8 cellular contexts compared by ENCODE assay signal in the genomic region with DNA sequence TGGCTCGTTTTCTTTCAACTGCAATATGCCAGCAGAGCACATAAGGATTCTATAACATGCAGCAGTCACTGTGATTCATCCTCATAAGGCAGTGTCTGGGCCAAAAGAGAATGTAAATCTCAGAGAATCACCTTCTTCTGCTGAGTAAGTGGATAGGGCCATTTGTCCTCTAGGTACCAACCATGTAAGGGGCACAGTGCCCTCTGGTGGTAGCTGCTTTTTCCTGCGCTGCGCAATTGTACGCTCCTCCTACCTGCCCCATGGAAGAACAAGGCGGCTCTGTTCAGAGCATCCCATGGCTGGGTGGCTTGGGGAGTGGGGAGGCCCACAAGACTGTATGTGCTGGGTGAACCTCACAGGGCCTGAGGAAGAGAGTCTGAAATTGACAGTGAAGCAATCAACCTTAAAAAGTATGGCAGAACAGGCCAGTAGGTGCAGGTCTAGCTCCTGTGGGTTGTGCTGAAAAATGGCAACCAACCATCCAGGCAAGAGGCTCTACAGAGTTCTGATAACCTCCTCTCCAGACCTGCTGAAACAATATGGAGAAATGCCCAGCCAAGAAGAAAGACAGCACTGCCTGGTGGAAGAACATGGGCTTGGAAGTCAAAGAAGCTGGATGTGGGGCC.
A peak's percentile ranks its signal among the peaks of the same experiment; 100 is the strongest.
DNase-seq lines count a peak whose midpoint lies in the region; ATAC-seq, FAIRE-seq and TF ChIP-seq lines count a peak whose summit lies in the region.

No MANE protein-coding gene starts in this region.

- CTCF ChIA-PET in activated naive CD4-positive, alpha-beta T cell treated with anti-CD3 and anti-CD28 coated beads for 36 hours (lab: Charles Lee): interaction anchor here (0.7 to 1.0 kb wide), 2 partner anchors 612 to 772 kb away, joined by 3 read pairs; no protein-coding TSS in a partner anchor

- peak; percentile 55 for TF ChIP-seq CTCF in parathyroid adenoma (IDR thresholded peaks at IDR 0.05)

- H3K27ac Mint-ChIP-seq in activated naive CD4-positive, alpha-beta T cell treated with anti-CD3 and anti-CD28 coated beads for 36 hours: no peak overlapping the region

- H3K9me3 Mint-ChIP-seq in activated naive CD4-positive, alpha-beta T cell treated with anti-CD3 and anti-CD28 coated beads for 36 hours: peaks cover 5% of the 10 kb centered on the region

- no peaks in the 10 kb centered on the region for H3K27me3 Mint-ChIP-seq in activated naive CD4-positive, alpha-beta T cell treated with anti-CD3 and anti-CD28 coated beads for 36 hours (ENCODE audit: low read depth)

- H3K4me1 ChIP-seq in parathyroid adenoma: no peaks in the 10 kb centered on the region

- no peaks in the 10 kb centered on the region for H3K27me3 ChIP-seq in parathyroid adenoma (ENCODE audit: control insufficient read depth, insufficient read depth, low read length)

- H3K9me3 ChIP-seq in parathyroid adenoma (ENCODE audit: control insufficient read depth, low read length): no peaks in the 10 kb centered on the region

- H3K4me3 ChIP-seq in parathyroid adenoma (ENCODE audit: low read depth, low read length): no peak overlapping the region

- peak; percentile 83 for ATAC-seq in HG03354 (IDR thresholded peaks at IDR 0.05; ENCODE audit: poor library complexity, severe bottlenecking, unreplicated experiment)

- no peaks in the 10 kb centered on the region for H3K36me3 Mint-ChIP-seq in activated naive CD4-positive, alpha-beta T cell treated with anti-CD3 and anti-CD28 coated beads for 36 hours (ENCODE audit: low read depth)

- no peak overlapping the region for H3K9ac ChIP-seq in parathyroid adenoma

- no peak overlapping the region for H3K4me2 ChIP-seq in parathyroid adenoma (ENCODE audit: low read length)

- intact Hi-C loops in activated naive CD4-positive, alpha-beta T cell treated with anti-CD3 and anti-CD28 coated beads for 36 hours (cut with micrococcal nuclease): loop anchor here (1.0 to 2.0 kb wide), 2 partner anchors 767 to 880 kb away; no protein-coding TSS in a partner anchor
- intact Hi-C loops in head of caudate nucleus (cut with DNase I): loop anchor here (10.0 kb wide), 1 partner anchor 284 kb away; no protein-coding TSS in a partner anchor

- peak; percentile 32 for FAIRE-seq in RCC 7860 (lab: Jason Lieb, UNC)

- H2AFZ ChIP-seq in parathyroid adenoma: no peak overlapping the region

- H3K4me1 Mint-ChIP-seq in activated naive CD4-positive, alpha-beta T cell treated with anti-CD3 and anti-CD28 coated beads for 36 hours (ENCODE audit: low read depth): no peaks in the 10 kb centered on the region

- no peak overlapping the region for H3K27ac ChIP-seq in parathyroid adenoma

- no peaks in the 10 kb centered on the region for H3K36me3 ChIP-seq in parathyroid adenoma (ENCODE audit: control insufficient read depth, insufficient read depth, low read length)

- no peak overlapping the region for H3K4me3 Mint-ChIP-seq in activated naive CD4-positive, alpha-beta T cell treated with anti-CD3 and anti-CD28 coated beads for 36 hours

- no peaks in the 10 kb centered on the region for H3K79me2 ChIP-seq in parathyroid adenoma

- DNase-seq in NCI-H510A treated with DMSO at 0.1 percent for 48 hours (lab: John Stamatoyannopoulos, UW): peak; percentile 50
- no peak for DNase-seq in NCI-H510A (lab: John Stamatoyannopoulos, UW)
- DNase-seq in RCC 7860 (ENCODE audit: low spot score): peak; percentile 65
- DNase-seq in activated naive CD4-positive, alpha-beta T cell treated with anti-CD3 and anti-CD28 coated beads for 36 hours: peak; percentile 69
- DNase-seq in head of caudate nucleus: peak; percentile 28 to 96 (median 85)
- no peak for DNase-seq in NOMO-1 treated with DMSO at 0.1 percent for 48 hours (lab: John Stamatoyannopoulos, UW; ENCODE audit: unreplicated experiment)

Comparison
In these comparisons a context has a peak if more than half of its experiments do, and no peak if none do; other contexts are left out.
1. DNase-seq: peak in NCI-H510A treated with DMSO at 0.1 percent for 48 hours (single experiment), RCC 7860 (single experiment), activated naive CD4-positive, alpha-beta T cell treated with anti-CD3 and anti-CD28 coated beads for 36 hours (single experiment) and head of caudate nucleus (42 of 42); none in NCI-H510A (single experiment) and NOMO-1 treated with DMSO at 0.1 percent for 48 hours (single experiment).